In genomic region chr1:227391871-227392270, GRCh38 we compare ENCODE assay signal across 17 cellular contexts.
A peak's percentile ranks its signal among the peaks of the same experiment; 100 is the strongest.
DNase-seq lines count a peak whose midpoint lies in the region; ATAC-seq and TF ChIP-seq lines count a peak whose summit lies in the region.
"Had no signal": no experiment of that assay in that cellular context is flagged by ENCODE, and none has a peak within 500 bp of the region (broad histone marks: within the 10 kb centered on the region; RNA-seq: fewer than 3 reads in every experiment).

No MANE protein-coding gene starts in this region.

- no peaks in the 10 kb centered on the region for H3K9me2 ChIP-seq in PC-3 (replicated peaks; ENCODE audit: low read length)

- no peaks in the 10 kb centered on the region for H4K20me1 ChIP-seq in PC-3 (ENCODE audit: low read length)

- CTCF ChIA-PET in PC-3 (lab: Charles Lee), result interaction anchor here (0.8 kb wide), 1 partner anchor 10 kb away, joined by 3 read pairs; no protein-coding TSS in a partner anchor
- CTCF ChIA-PET in CD4-positive, alpha-beta T cell (lab: Charles Lee), result no interaction called here

- H3K9ac ChIP-seq in PC-3 (ENCODE audit: low read length), result no peak overlapping the region

- intact Hi-C loops in PC-3 (cut with micrococcal nuclease), result no loop called here
- intact Hi-C loops in CD4-positive, alpha-beta T cell (cut with DNase I, micrococcal nuclease), result no loop called here

- POLR2A ChIA-PET in PC-3 (lab: Charles Lee; ENCODE audit: unreplicated experiment), result interaction anchor here (0.6 kb wide), 1 partner anchor 41 kb away, joined by 5 read pairs; no protein-coding TSS in a partner anchor
- POLR2A ChIA-PET in CD4-positive, alpha-beta T cell (lab: Charles Lee), result no interaction called here

- no peaks in the 10 kb centered on the region for H3K36me3 ChIP-seq in PC-3 (ENCODE audit: low read depth, low read length)

- DNase-seq in DMS 273 (lab: John Stamatoyannopoulos, UW; ENCODE audit: unreplicated experiment) (peak; percentile 31), LNCaP clone FGC (ENCODE audit: low read depth) (peak; percentile 60), PC-3 (peak; percentile 37), left kidney (ENCODE audit: low read depth, low spot score) (peak; percentile 59)
- no peak for DNase-seq in CD4-positive, alpha-beta T cell
- DNase-seq: Calu3; CD4-positive, CD25-positive, alpha-beta regulatory T cell; DMS153; DND-41; GDM1; GOT3; H9; HFFc6 had no signal

- no peak overlapping the region for H3K4me3 Mint-ChIP-seq in CD4-positive, alpha-beta T cell
- H3K4me3 Mint-ChIP-seq: CD4-positive, CD25-positive, alpha-beta regulatory T cell; H9; HFFc6 had no signal

- H3K27me3 ChIP-seq in PC-3 (ENCODE audit: low read length), result no peaks in the 10 kb centered on the region
- no peaks in the 10 kb centered on the region for H3K27me3 ChIP-seq in CD4-positive, alpha-beta T cell (ENCODE audit: control insufficient read depth, insufficient read depth, low read length)

- H3K79me2 ChIP-seq in PC-3 (ENCODE audit: low read length), result no peaks in the 10 kb centered on the region

- peaks cover 3% of the 10 kb centered on the region for H3K4me1 Mint-ChIP-seq in CD4-positive, alpha-beta T cell (ENCODE audit: low read depth)
- H3K4me1 Mint-ChIP-seq: CD4-positive, CD25-positive, alpha-beta regulatory T cell; H9 had no signal

- no peaks in the 10 kb centered on the region for H3F3A ChIP-seq in PC-3 (ENCODE audit: low read length, unreplicated experiment)

- no peak overlapping the region for H2AFZ ChIP-seq in PC-3 (ENCODE audit: low read length)

- peaks cover 13% of the 10 kb centered on the region for H3K4me1 ChIP-seq in PC-3 (ENCODE audit: insufficient read depth, low read length)

- peaks cover 6% of the 10 kb centered on the region for H3K27me3 Mint-ChIP-seq in CD4-positive, alpha-beta T cell

- no peak overlapping the region for H3K4me2 ChIP-seq in PC-3 (ENCODE audit: low read length)

- H3K36me3 Mint-ChIP-seq in CD4-positive, alpha-beta T cell (ENCODE audit: low read depth), result no peaks in the 10 kb centered on the region
- H3K36me3 Mint-ChIP-seq: CD4-positive, CD25-positive, alpha-beta regulatory T cell had no signal

- no peaks in the 10 kb centered on the region for H3K9me3 ChIP-seq in PC-3 (ENCODE audit: low read length)
- H3K9me3 ChIP-seq in CD4-positive, alpha-beta T cell (ENCODE audit: control insufficient read depth, low read length), result no peaks in the 10 kb centered on the region

- BruUV-seq in PC-3 (replicated peaks; lab: Mats Ljungman, UMichigan), result no TSS peak

- no peak for TF ChIP-seq CTCF in LNCaP clone FGC (IDR thresholded peaks at IDR 0.05; ENCODE audit: control insufficient read depth, extremely low read depth, insufficient read depth)
- TF ChIP-seq CTCF in PC-3 (conservative IDR thresholded peaks at IDR 0.05; ENCODE audit: low read depth, low read length), result no peak
- no peak for TF ChIP-seq CTCF in CD4-positive, alpha-beta T cell (IDR thresholded peaks at IDR 0.05)

- H3K9me3 Mint-ChIP-seq in CD4-positive, alpha-beta T cell, result no peaks in the 10 kb centered on the region
- H3K9me3 Mint-ChIP-seq: CD4-positive, CD25-positive, alpha-beta regulatory T cell; H9; HFFc6 had no signal

- H3K27ac Mint-ChIP-seq in CD4-positive, alpha-beta T cell, result no peak overlapping the region
- H3K27ac Mint-ChIP-seq: CD4-positive, CD25-positive, alpha-beta regulatory T cell; H9; HFFc6 had no signal

- no peak overlapping the region for H3K4me3 ChIP-seq in LNCaP clone FGC (ENCODE audit: low read depth, low read length)
- H3K4me3 ChIP-seq in PC-3 (ENCODE audit: low read length), result no peak overlapping the region

- no peak for ATAC-seq in PC-3
- no peak for ATAC-seq in HG02852 (IDR thresholded peaks at IDR 0.05; ENCODE audit: unreplicated experiment)
- ATAC-seq in esophagus mucosa, result no peak
- no peak for ATAC-seq in HG03045 (IDR thresholded peaks at IDR 0.05; ENCODE audit: unreplicated experiment)
- no peak for ATAC-seq in CD4-positive, alpha-beta T cell (ENCODE audit: poor library complexity)
- ATAC-seq: HepG2 had no signal

- H3K27ac ChIP-seq in PC-3 (ENCODE audit: low read length), result no peak overlapping the region
- H3K27ac ChIP-seq in CD4-positive, alpha-beta T cell (ENCODE audit: low read depth, low read length), result no peak overlapping the region

Comparison
In these comparisons a context has a peak if more than half of its experiments do, and no peak if none do; other contexts are left out.
1. DNase-seq: peak in DMS 273 (single experiment), LNCaP clone FGC (single experiment), PC-3 (single experiment) and left kidney (single experiment); none in CD4-positive, alpha-beta T cell (0 of 10).